ENCODE assay signal across 1 cellular context in the genomic region with DNA sequence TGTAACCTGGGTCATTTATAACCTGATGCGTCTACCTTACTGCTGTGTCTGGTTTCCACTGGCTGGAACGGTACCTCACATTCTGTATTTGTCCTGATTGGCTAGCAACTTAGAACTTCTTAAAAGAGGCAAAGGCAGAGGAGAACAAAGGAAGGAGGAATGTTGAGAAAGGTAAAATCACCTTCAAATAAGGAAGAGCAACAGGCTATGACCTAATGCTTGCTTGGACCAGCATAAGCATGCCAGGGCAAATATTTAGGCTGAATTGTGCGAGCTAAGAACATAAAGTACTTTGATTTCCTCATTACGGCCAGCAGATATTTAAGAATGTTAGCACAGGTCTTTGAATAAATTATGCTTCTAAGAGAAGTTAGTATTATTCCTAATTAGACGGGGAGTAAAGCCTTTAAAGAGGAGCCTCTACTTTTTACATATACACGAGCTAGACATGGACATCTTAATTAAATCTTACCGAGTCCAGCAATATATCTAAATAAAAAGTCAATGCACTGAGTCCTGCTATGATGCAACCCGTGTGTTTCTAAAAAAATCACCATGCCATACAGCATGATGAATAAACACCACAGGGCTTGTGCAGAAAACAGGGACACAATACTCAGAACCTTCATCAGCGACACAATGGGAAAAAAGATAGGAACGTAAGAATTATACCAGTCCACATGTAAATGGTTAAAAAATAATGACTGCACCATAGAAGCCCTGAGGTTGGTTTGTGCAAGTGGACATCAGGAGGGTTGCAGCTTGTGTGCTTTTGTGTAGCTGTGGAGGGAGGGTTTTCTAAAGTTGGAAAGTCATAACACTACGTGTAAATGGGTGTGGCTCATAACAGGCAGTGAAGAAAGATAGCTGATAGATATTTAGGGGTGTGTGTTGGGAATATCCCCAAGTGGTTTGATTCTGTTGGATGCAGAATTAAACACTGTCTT.
TF ChIP-seq lines count a peak whose summit lies in the region.

No MANE protein-coding gene starts in this region.

TF ChIP-seq in GM23338, 12 proteins besides CTCF, POLR2A, EP300 and RAD21 (continued from another document):
- TF ChIP-seq, protein P1, sequence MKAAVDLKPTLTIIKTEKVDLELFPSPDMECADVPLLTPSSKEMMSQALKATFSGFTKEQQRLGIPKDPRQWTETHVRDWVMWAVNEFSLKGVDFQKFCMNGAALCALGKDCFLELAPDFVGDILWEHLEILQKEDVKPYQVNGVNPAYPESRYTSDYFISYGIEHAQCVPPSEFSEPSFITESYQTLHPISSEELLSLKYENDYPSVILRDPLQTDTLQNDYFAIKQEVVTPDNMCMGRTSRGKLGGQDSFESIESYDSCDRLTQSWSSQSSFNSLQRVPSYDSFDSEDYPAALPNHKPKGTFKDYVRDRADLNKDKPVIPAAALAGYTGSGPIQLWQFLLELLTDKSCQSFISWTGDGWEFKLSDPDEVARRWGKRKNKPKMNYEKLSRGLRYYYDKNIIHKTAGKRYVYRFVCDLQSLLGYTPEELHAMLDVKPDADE (IDR thresholded peaks at IDR 0.05), result no peak
- no peak for TF ChIP-seq ZNF331 (CRISPR knock-in tag; IDR thresholded peaks at IDR 0.05; ENCODE audit: low read depth)
- no peak for TF ChIP-seq POLR2AphosphoS5 (IDR thresholded peaks at IDR 0.05; ENCODE audit: low read depth)
- no peak for TF ChIP-seq EZH2 (IDR thresholded peaks at IDR 0.05; ENCODE audit: low read depth, unreplicated experiment)
- TF ChIP-seq, protein P2, sequence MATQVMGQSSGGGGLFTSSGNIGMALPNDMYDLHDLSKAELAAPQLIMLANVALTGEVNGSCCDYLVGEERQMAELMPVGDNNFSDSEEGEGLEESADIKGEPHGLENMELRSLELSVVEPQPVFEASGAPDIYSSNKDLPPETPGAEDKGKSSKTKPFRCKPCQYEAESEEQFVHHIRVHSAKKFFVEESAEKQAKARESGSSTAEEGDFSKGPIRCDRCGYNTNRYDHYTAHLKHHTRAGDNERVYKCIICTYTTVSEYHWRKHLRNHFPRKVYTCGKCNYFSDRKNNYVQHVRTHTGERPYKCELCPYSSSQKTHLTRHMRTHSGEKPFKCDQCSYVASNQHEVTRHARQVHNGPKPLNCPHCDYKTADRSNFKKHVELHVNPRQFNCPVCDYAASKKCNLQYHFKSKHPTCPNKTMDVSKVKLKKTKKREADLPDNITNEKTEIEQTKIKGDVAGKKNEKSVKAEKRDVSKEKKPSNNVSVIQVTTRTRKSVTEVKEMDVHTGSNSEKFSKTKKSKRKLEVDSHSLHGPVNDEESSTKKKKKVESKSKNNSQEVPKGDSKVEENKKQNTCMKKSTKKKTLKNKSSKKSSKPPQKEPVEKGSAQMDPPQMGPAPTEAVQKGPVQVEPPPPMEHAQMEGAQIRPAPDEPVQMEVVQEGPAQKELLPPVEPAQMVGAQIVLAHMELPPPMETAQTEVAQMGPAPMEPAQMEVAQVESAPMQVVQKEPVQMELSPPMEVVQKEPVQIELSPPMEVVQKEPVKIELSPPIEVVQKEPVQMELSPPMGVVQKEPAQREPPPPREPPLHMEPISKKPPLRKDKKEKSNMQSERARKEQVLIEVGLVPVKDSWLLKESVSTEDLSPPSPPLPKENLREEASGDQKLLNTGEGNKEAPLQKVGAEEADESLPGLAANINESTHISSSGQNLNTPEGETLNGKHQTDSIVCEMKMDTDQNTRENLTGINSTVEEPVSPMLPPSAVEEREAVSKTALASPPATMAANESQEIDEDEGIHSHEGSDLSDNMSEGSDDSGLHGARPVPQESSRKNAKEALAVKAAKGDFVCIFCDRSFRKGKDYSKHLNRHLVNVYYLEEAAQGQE (IDR thresholded peaks at IDR 0.05; ENCODE audit: unreplicated experiment), result no peak
- TF ChIP-seq JUNB (IDR thresholded peaks at IDR 0.05; ENCODE audit: unreplicated experiment), result no peak
